27 cellular contexts compared by ENCODE assay signal in the genomic region with DNA sequence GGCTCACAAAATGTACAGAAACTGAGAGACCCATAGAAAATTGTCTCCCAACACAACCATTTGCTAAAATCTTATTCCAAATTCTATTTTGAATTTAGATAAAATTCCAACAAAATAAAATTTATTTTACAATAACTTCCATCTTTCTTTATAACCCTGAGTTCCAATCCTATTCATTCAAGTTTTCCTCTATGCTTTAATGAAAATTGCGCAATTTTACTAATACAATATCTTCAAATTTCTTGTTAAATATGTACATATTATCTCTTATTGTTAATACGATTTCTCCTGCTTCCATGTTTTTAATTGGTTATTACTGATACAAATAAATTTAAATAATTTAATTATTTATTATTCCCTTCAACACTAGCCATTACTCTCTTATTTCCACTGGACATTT.
"Had no signal": no experiment of that assay in that cellular context is flagged by ENCODE, and none has a peak within 500 bp of the region (broad histone marks: within the 10 kb centered on the region; RNA-seq: fewer than 3 reads in every experiment).

No MANE protein-coding gene starts in this region.

- FAIRE-seq: islet of Langerhans had no signal

- H3K27ac ChIP-seq: left ventricle myocardium inferior, neural progenitor cell, neutrophil, ovary, right atrium auricular region, skin epidermis, stomach, testis, thyroid gland, transverse colon, upper lobe of left lung, vagina had no signal

- H3K4me2 ChIP-seq: neural progenitor cell had no signal

- H3K9ac ChIP-seq: neural progenitor cell had no signal

- H3K27me3 ChIP-seq: neural progenitor cell, neutrophil, ovary, right atrium auricular region, stomach, testis, thyroid gland, transverse colon, upper lobe of left lung, vagina had no signal

- ATAC-seq: natural killer cell; sciatic nerve; stimulated activated naive B cell treated with anti-CD40 and anti-IgM and Interleukin-4, amounts not matched to agents 10 μg/mL and 1 μg/mL and 100 μg/mL, for 72 hours; stimulated activated naive CD8-positive, alpha-beta T cell treated with anti-CD3 and anti-CD28 coated beads, Interleukin-15, Interleukin-2, amounts not matched to agents 100 U/mL and 50 U/mL, for 24 hours had no signal

- H3K9me3 ChIP-seq: neutrophil, ovary, right atrium auricular region, testis, thyroid gland, transverse colon, vagina had no signal

- H3K36me3 ChIP-seq: left ventricle myocardium inferior, neural progenitor cell, neutrophil, ovary, right atrium auricular region, stomach, thyroid gland, transverse colon, upper lobe of left lung, vagina had no signal

- DNase-seq: hypothalamus; immature natural killer cell; left ventricle myocardium inferior; mesendoderm; naive B cell; natural killer cell; nephron progenitor cell; ovary; stimulated activated CD4-positive, alpha-beta T cell treated with anti-CD3 and anti-CD28 coated beads, Interleukin-12 subunit alpha, Interleukin-12 subunit beta, amount 100 ng/mL, for 4 hours; stimulated activated CD4-positive, alpha-beta T cell treated with anti-CD3 and anti-CD28 coated beads, Interleukin-15, amount 100 ng/mL, for 24 hours; stimulated activated CD4-positive, alpha-beta T cell treated with anti-CD3 and anti-CD28 coated beads, Interleukin-2, amount 100 ng/mL, for 24 hours; stimulated activated CD4-positive, alpha-beta T cell treated with anti-CD3 and anti-CD28 coated beads, Interleukin-4, amount 100 ng/mL, for 1 hour; stimulated activated naive B cell treated with anti-CD40 and anti-IgM and Interleukin-4, amounts not matched to agents 10 μg/mL and 1 μg/mL and 100 μg/mL, for 72 hours; stimulated activated naive CD8-positive, alpha-beta T cell treated with anti-CD3 and anti-CD28 coated beads, Interleukin-15, Interleukin-2, amounts not matched to agents 100 U/mL and 50 U/mL, for 24 hours; stomach; testis; thyroid gland; transverse colon; upper lobe of left lung had no signal

- H3K4me3 ChIP-seq: left ventricle myocardium inferior, lung, neural progenitor cell, ovary, right atrium auricular region, skin epidermis, stomach, testis, thyroid gland, transverse colon, upper lobe of left lung, vagina had no signal

- H3K4me1 ChIP-seq: left ventricle myocardium inferior, right atrium auricular region, stomach, testis, thyroid gland, transverse colon, upper lobe of left lung, vagina had no signal
